Comparison of ENCODE assay signal across 8 cellular contexts in genomic region chr19:18291019-18291524, GRCh38. TPM values are rescaled to one million over a fixed set of nuclear protein-coding genes. Genes with fewer than 3 reads are reported as not detected.
DNase-seq lines count a peak whose midpoint lies in the region; ATAC-seq, FAIRE-seq and TF ChIP-seq lines count a peak whose summit lies in the region.

No MANE protein-coding gene starts in this region.

- H3K9ac ChIP-seq in astrocyte (ENCODE audit: low read length) = peak overlapping the region; percentile 96

- no peaks in the 10 kb centered on the region for H3K27me3 Mint-ChIP-seq in astrocyte (ENCODE audit: low read depth, unreplicated experiment)
- H3K27me3 Mint-ChIP-seq in mesothelial cell of epicardium (ENCODE audit: low read depth) = no peaks in the 10 kb centered on the region

- no peak for TF ChIP-seq POLR2A in H54 (IDR thresholded peaks at IDR 0.05; ENCODE audit: low read depth, low read length)

- ATAC-seq in GM21381 (IDR thresholded peaks at IDR 0.05; ENCODE audit: unreplicated experiment) = no peak

- H3K27ac Mint-ChIP-seq in astrocyte (ENCODE audit: unreplicated experiment) = peak overlapping the region; percentile 7
- H3K27ac Mint-ChIP-seq in mesothelial cell of epicardium = peak overlapping the region; percentile 100

- no peaks in the 10 kb centered on the region for H4K20me1 ChIP-seq in astrocyte (ENCODE audit: insufficient read depth, low read length)

- H3K27me3 ChIP-seq in H7 (ENCODE audit: control insufficient read depth, insufficient read depth, low read length) (no peaks in the 10 kb centered on the region), astrocyte (ENCODE audit: insufficient read depth, low read length) (no peaks in the 10 kb centered on the region)

- no peaks in the 10 kb centered on the region for H3K9me3 Mint-ChIP-seq in astrocyte (ENCODE audit: unreplicated experiment)
- H3K9me3 Mint-ChIP-seq in mesothelial cell of epicardium = no peaks in the 10 kb centered on the region

- no peaks in the 10 kb centered on the region for H3K9me3 ChIP-seq in astrocyte (ENCODE audit: insufficient read depth, low read depth, low read length)

- H3K4me3 Mint-ChIP-seq in astrocyte (ENCODE audit: unreplicated experiment) = peak overlapping the region; percentile 60
- H3K4me3 Mint-ChIP-seq in mesothelial cell of epicardium = peak overlapping the region; percentile 78

- POLR2A ChIA-PET in AG04449 (lab: Yijun Ruan, JAX) = interaction anchor here (5.4 kb wide), 1 partner anchor 10 kb away, joined by 113 read pairs; the partner anchor contains the start of gene JUND

- TF ChIP-seq CTCF in AG04449 (IDR thresholded peaks at IDR 0.05; ENCODE audit: insufficient read depth, low read length, missing control alignments) = no peak
- TF ChIP-seq CTCF in astrocyte (IDR thresholded peaks at IDR 0.05; ENCODE audit: insufficient read depth, low read depth, low read length) = no peak
- no peak for TF ChIP-seq CTCF in mesothelial cell of epicardium (IDR thresholded peaks at IDR 0.05; ENCODE audit: unreplicated experiment)

- H3K27ac ChIP-seq in astrocyte (ENCODE audit: low read depth, low read length) = no peak overlapping the region

- no peaks in the 10 kb centered on the region for H3K79me2 ChIP-seq in astrocyte (ENCODE audit: insufficient read depth, low read length)

- DNase-seq in AG04449 (ENCODE audit: low read depth, low spot score) (no peak), H7 (peak; percentile 75), astrocyte (ENCODE audit: low read depth) (no peak), mesothelial cell of epicardium (ENCODE audit: low spot score in 2 of 2, unreplicated experiment in 2 of 2) (no peak), midbrain (lab: John Stamatoyannopoulos, UW) (no peak), H54 (ENCODE audit: insufficient read length, low spot score) (no peak), ureter (ENCODE audit: low spot score) (no peak)

- H3K4me1 Mint-ChIP-seq in astrocyte (ENCODE audit: low read depth, unreplicated experiment) = peaks cover 12% of the 10 kb centered on the region
- peaks cover 57% of the 10 kb centered on the region for H3K4me1 Mint-ChIP-seq in mesothelial cell of epicardium

- H2AFZ ChIP-seq in astrocyte (ENCODE audit: low read depth, low read length) = peak overlapping the region; percentile 86

- H3K4me3 ChIP-seq in AG04449 (ENCODE audit: low read depth, low read length) (peak overlapping the region; percentile 61), H7 (ENCODE audit: insufficient read depth, low read depth, low read length) (peak overlapping the region; percentile 79), astrocyte (ENCODE audit: insufficient read depth, low read depth, low read length) (no peak overlapping the region)

- H3K4me2 ChIP-seq in astrocyte (ENCODE audit: low read length) = peak overlapping the region; percentile 91

- H3K36me3 ChIP-seq in H7 (replicated peaks; ENCODE audit: control insufficient read depth, insufficient read depth, low read length) (no peaks in the 10 kb centered on the region), astrocyte (ENCODE audit: insufficient read depth, low read length) (no peaks in the 10 kb centered on the region)

- no peak for FAIRE-seq in astrocyte (lab: Jason Lieb, UNC)
- FAIRE-seq in H54 (lab: Jason Lieb, UNC) = no peak

- H3K36me3 Mint-ChIP-seq in astrocyte (ENCODE audit: low read depth, unreplicated experiment) (no peaks in the 10 kb centered on the region), mesothelial cell of epicardium (no peaks in the 10 kb centered on the region)

- CTCF ChIA-PET in AG04449 (lab: Yijun Ruan, JAX) = interaction anchor here (1.3 to 2.8 kb wide), 2 partner anchors 12 to 35 kb away, joined by 3 to 27 read pairs; no protein-coding TSS in a partner anchor

- peaks cover 42% of the 10 kb centered on the region for H3K4me1 ChIP-seq in astrocyte (ENCODE audit: insufficient read depth, low read length)

RNA-seq across cellular contexts. Expression of gene JUND, which starts 9.7 kb away (rescaled TPM):
- 173 and 181 TPM in 2 replicates for total RNA-seq in H7 (2014; rRNA removed; shearing (Covaris generic))
- total RNA-seq in astrocyte (151 and 161 TPM in 2 replicates), mesothelial cell of epicardium (274 to 284 TPM (median 276 TPM) in 3 replicates), ureter (94.9 TPM)

RNA-seq across cellular contexts. Expression of gene IQCN, which starts 16.8 kb away (rescaled TPM):
- 0.55 and 0.76 TPM in 2 replicates for total RNA-seq in H7 (2014; rRNA removed; shearing (Covaris generic))
- total RNA-seq in astrocyte (1.3 and 1.7 TPM in 2 replicates), mesothelial cell of epicardium (14.8 to 17.1 TPM (median 16.8 TPM) in 3 replicates), ureter (5.9 TPM)

RNA-seq across cellular contexts. Expression of gene LSM4, which starts 31.8 kb away (rescaled TPM):
- 787 and 838 TPM in 2 replicates for total RNA-seq in H7 (2014; rRNA removed; shearing (Covaris generic))
- total RNA-seq in astrocyte (102 and 127 TPM in 2 replicates), mesothelial cell of epicardium (112 to 119 TPM (median 114 TPM) in 3 replicates), ureter (99.8 TPM)

RNA-seq across cellular contexts. Expression of gene PGPEP1, which starts 49.3 kb away (rescaled TPM):
- total RNA-seq in H7 (2014; rRNA removed; shearing (Covaris generic)) = 11.5 and 13.6 TPM in 2 replicates
- total RNA-seq in astrocyte = 20.6 and 28.4 TPM in 2 replicates
- 22.6 to 24.3 TPM (median 23.2 TPM) in 3 replicates for total RNA-seq in mesothelial cell of epicardium
- total RNA-seq in ureter = 48.5 TPM
